17 cellular contexts compared by ENCODE assay signal in the genomic region with DNA sequence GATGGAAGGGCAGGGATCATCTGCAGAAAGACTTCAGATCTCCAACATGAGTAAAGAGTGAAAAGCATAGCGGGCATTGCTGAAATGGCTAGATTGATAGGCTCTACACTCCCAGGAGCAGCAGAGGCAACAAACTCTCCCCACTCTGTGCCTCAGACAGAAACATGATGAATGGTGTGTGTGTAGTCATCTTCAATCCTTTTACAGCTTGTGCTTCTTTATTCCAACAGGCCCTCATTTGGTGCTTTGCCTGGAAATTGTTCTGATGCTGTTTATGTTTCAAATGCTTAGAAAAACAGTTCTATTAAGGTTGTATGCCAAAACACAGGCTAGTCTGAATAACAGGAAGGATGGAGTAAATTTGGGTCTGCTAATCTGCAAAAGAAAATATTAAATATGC.
DNase-seq lines count a peak whose midpoint lies in the region; ATAC-seq and TF ChIP-seq lines count a peak whose summit lies in the region.
"Had no signal": no experiment of that assay in that cellular context is flagged by ENCODE, and none has a peak within 500 bp of the region (broad histone marks: within the 10 kb centered on the region; RNA-seq: fewer than 3 reads in every experiment).

No MANE protein-coding gene starts in this region.

- TF ChIP-seq CTCF in coronary artery (IDR thresholded peaks at IDR 0.05), result no peak

- no peak for ATAC-seq in GM18498 (IDR thresholded peaks at IDR 0.05; ENCODE audit: unreplicated experiment)
- ATAC-seq: A549 had no signal

- no peak overlapping the region for H3K27ac ChIP-seq in coronary artery
- H3K27ac ChIP-seq: A549 had no signal

- H3K4me3 ChIP-seq in coronary artery, result no peak overlapping the region
- H3K4me3 ChIP-seq: A549, HAP-1 had no signal

- peak; percentile 94 for DNase-seq in NCI-H1694 treated with DMSO at 0.1 percent for 48 hours (lab: John Stamatoyannopoulos, UW)
- peak; percentile 1 for DNase-seq in astrocyte of the hippocampus (ENCODE audit: low read depth, low spot score)
- DNase-seq in left kidney (ENCODE audit: low read depth, low spot score), result peak; percentile 3
- DNase-seq in stromal cell of bone marrow (ENCODE audit: low read depth), result peak; percentile 14
- no peak for DNase-seq in activated CD4-positive, alpha-beta T cell treated with anti-CD3 and anti-CD28 coated beads, Interleukin-2, amount 50 U/mL, for 4 hours
- no peak for DNase-seq in coronary artery (ENCODE audit: low spot score)
- no peak for DNase-seq in HPDE6-E6E7 (ENCODE audit: extremely low spot score)
- DNase-seq: CD4-positive, alpha-beta T cell; DMS79; NCI-H1436; NCI-H2081 treated with DMSO at 0.1 percent for 48 hours; NCI-H345; NCI-H774; SHP77 had no signal

Comparison
In these comparisons a context has a peak if more than half of its experiments do, and no peak if none do; other contexts are left out.
1. DNase-seq: peak in NCI-H1694 treated with DMSO at 0.1 percent for 48 hours (single experiment), astrocyte of the hippocampus (single experiment), left kidney (single experiment) and stromal cell of bone marrow (single experiment); none in activated CD4-positive, alpha-beta T cell treated with anti-CD3 and anti-CD28 coated beads, Interleukin-2, amount 50 U/mL, for 4 hours (0 of 2), coronary artery (single experiment) and HPDE6-E6E7 (single experiment).